Comparison of ENCODE assay signal across 9 cellular contexts in the genomic region with DNA sequence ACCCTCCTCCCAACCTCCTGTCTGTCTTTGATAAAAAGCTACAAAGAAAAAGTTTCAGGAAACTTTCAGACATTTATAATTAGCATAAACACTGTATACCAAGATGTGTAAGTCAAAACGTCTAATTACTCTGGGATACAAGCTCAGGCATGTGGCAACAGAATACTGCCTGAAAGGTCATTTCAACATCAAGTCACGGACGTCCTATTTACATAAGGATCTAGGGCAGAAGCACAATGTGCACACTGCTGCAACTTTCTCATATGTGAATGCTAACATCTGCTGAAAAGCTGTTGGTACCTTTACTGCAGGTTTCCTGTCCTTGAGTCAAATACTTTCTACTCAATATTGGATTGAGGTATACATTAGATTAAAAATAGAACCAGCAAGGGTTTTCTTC. TPM values are rescaled to one million over a fixed set of nuclear protein-coding genes. Genes with fewer than 3 reads are reported as not detected.
DNase-seq lines count a peak whose midpoint lies in the region; ATAC-seq and TF ChIP-seq lines count a peak whose summit lies in the region.
"Had no signal": no experiment of that assay in that cellular context is flagged by ENCODE, and none has a peak within 500 bp of the region (broad histone marks: within the 10 kb centered on the region; RNA-seq: fewer than 3 reads in every experiment).

No MANE protein-coding gene starts in this region.

- POLR2A ChIA-PET in A673 (lab: Charles Lee; ENCODE audit: low non-redundant PET), result no interaction called here

- ATAC-seq in GM18498 (IDR thresholded peaks at IDR 0.05; ENCODE audit: unreplicated experiment), result peak; percentile 36
- ATAC-seq in HG03442 (IDR thresholded peaks at IDR 0.05; ENCODE audit: unreplicated experiment), result peak; percentile 23
- ATAC-seq in stimulated activated memory B cell treated with anti-CD40 and anti-IgM and Interleukin-4, amounts not matched to agents 10 μg/mL and 1 μg/mL and 100 μg/mL, for 72 hours, result no peak

- H3K27me3 Mint-ChIP-seq in endothelial cell (ENCODE audit: unreplicated experiment), result peaks cover 5% of the 10 kb centered on the region
- H3K27me3 Mint-ChIP-seq in stimulated activated memory B cell treated with anti-CD40 and anti-IgM and Interleukin-4, amounts not matched to agents 10 μg/mL and 1 μg/mL and 100 μg/mL, for 72 hours, result no peaks in the 10 kb centered on the region

- peaks cover 9% of the 10 kb centered on the region for H3K4me1 Mint-ChIP-seq in endothelial cell (ENCODE audit: unreplicated experiment)
- peaks cover 48% of the 10 kb centered on the region for H3K4me1 Mint-ChIP-seq in stimulated activated memory B cell treated with anti-CD40 and anti-IgM and Interleukin-4, amounts not matched to agents 10 μg/mL and 1 μg/mL and 100 μg/mL, for 72 hours

- peak; percentile 79 for DNase-seq in amniotic epithelial cell (ENCODE audit: low read depth)
- DNase-seq in endothelial cell (ENCODE audit: low spot score), result no peak
- DNase-seq in A172 (ENCODE audit: low spot score), result no peak
- no peak for DNase-seq in A673 (ENCODE audit: low spot score)

- H3K36me3 ChIP-seq in neutrophil, result no peaks in the 10 kb centered on the region
- H3K36me3 ChIP-seq in A673 (ENCODE audit: insufficient read depth, low read length, poor library complexity, severe bottlenecking), result no peaks in the 10 kb centered on the region

- no peaks in the 10 kb centered on the region for H3K27me3 ChIP-seq in neutrophil
- H3K27me3 ChIP-seq in A673 (replicated peaks; ENCODE audit: insufficient read depth, low read depth, low read length, poor library complexity), result no peaks in the 10 kb centered on the region

- H3K9me3 ChIP-seq in neutrophil (no peaks in the 10 kb centered on the region), A673 (ENCODE audit: low read depth, low read length, poor library complexity, severe bottlenecking) (no peaks in the 10 kb centered on the region)

- peak overlapping the region in 1 of 2 experiments; percentile 30 for H3K4me3 ChIP-seq in neutrophil (ENCODE audit: low read depth in 1 of 2, low read length in 1 of 2)
- no peak overlapping the region for H3K4me3 ChIP-seq in A673 (ENCODE audit: low read depth, low read length, poor library complexity, severe bottlenecking)

- no peaks in the 10 kb centered on the region for H3K9me3 Mint-ChIP-seq in endothelial cell (ENCODE audit: unreplicated experiment)
- no peaks in the 10 kb centered on the region for H3K9me3 Mint-ChIP-seq in stimulated activated memory B cell treated with anti-CD40 and anti-IgM and Interleukin-4, amounts not matched to agents 10 μg/mL and 1 μg/mL and 100 μg/mL, for 72 hours
- H3K9me3 Mint-ChIP-seq: dendritic cell treated with granulocyte-macrophage colony-stimulating factor and Interleukin-4, amounts not matched to agents 40 ng/mL and 50 ng/mL, for 4 days had no signal

- CTCF ChIA-PET in A673 (lab: Charles Lee), result no interaction called here

- TF ChIP-seq CTCF in neutrophil (IDR thresholded peaks at IDR 0.05) (no peak), endothelial cell (IDR thresholded peaks at IDR 0.05; ENCODE audit: unreplicated experiment) (no peak), A673 (conservative IDR thresholded peaks at IDR 0.05; ENCODE audit: low read depth, low read length) (no peak)

- no peaks in the 10 kb centered on the region for H3K36me3 Mint-ChIP-seq in endothelial cell (ENCODE audit: low read depth, unreplicated experiment)
- H3K36me3 Mint-ChIP-seq in stimulated activated memory B cell treated with anti-CD40 and anti-IgM and Interleukin-4, amounts not matched to agents 10 μg/mL and 1 μg/mL and 100 μg/mL, for 72 hours, result peaks cover 13% of the 10 kb centered on the region

- H3K4me1 ChIP-seq in neutrophil (ENCODE audit: control insufficient read depth in 1 of 2, insufficient read depth in 1 of 2, low read depth in 1 of 2, low read length in 1 of 2) (peaks cover 65 to 72% of the 10 kb centered on the region in 2 experiments), A673 (ENCODE audit: insufficient read depth, low read length, poor library complexity, severe bottlenecking) (peaks cover 5% of the 10 kb centered on the region)

- no TSS peak for BruUV-seq in A673 (replicated peaks; lab: Mats Ljungman, UMichigan)

- H3K4me3 Mint-ChIP-seq in endothelial cell (ENCODE audit: unreplicated experiment), result no peak overlapping the region
- H3K4me3 Mint-ChIP-seq in stimulated activated memory B cell treated with anti-CD40 and anti-IgM and Interleukin-4, amounts not matched to agents 10 μg/mL and 1 μg/mL and 100 μg/mL, for 72 hours, result no peak overlapping the region
- H3K4me3 Mint-ChIP-seq: dendritic cell treated with granulocyte-macrophage colony-stimulating factor and Interleukin-4, amounts not matched to agents 40 ng/mL and 50 ng/mL, for 4 days had no signal

- H3K27ac ChIP-seq in neutrophil (peak overlapping the region; percentile 76), A673 (ENCODE audit: low read depth, low read length, poor library complexity, severe bottlenecking) (no peak overlapping the region)

- H3K27ac Mint-ChIP-seq in endothelial cell (ENCODE audit: unreplicated experiment), result no peak overlapping the region
- no peak overlapping the region for H3K27ac Mint-ChIP-seq in stimulated activated memory B cell treated with anti-CD40 and anti-IgM and Interleukin-4, amounts not matched to agents 10 μg/mL and 1 μg/mL and 100 μg/mL, for 72 hours
- H3K27ac Mint-ChIP-seq: dendritic cell treated with granulocyte-macrophage colony-stimulating factor and Interleukin-4, amounts not matched to agents 40 ng/mL and 50 ng/mL, for 4 days had no signal

- intact Hi-C loops in A673 (cut with micrococcal nuclease; ENCODE audit: unreplicated experiment), result no loop called here

RNA-seq across cellular contexts. Expression of a gene that starts 36.9 kb away (rescaled TPM):
- total RNA-seq in endothelial cell (ENCODE audit: unreplicated experiment) (21.6 TPM), A673 (2021) (7.5 and 12.0 TPM in 2 replicates)
- total RNA-seq in A172 (2014; rRNA removed; shearing (Covaris generic)), result 67.1 and 82.5 TPM in 2 replicates
